ENCODE assay signal across 18 cellular contexts in the genomic region with DNA sequence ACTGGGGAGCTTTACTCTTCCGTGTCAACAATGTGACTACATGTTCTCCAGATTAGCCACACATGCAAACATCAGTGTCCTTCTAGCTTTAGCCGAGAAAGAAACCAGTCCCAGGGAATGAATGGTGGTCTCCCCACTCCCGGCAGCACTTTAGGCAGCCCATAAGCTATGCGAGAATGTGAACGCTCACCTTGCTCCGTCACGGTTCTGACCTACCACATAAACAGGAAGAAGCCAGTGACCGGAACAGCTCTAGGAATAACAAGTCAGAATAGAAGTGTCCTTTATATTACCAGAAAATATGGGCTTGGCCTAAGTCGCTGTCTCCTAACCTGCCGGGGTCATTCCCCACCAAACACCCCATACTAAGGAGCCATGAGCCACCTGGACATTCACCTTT.
"Had no signal": no experiment of that assay in that cellular context is flagged by ENCODE, and none has a peak within 500 bp of the region (broad histone marks: within the 10 kb centered on the region; RNA-seq: fewer than 3 reads in every experiment).

No MANE protein-coding gene starts in this region.

- ATAC-seq: activated CD4-positive, CD25-positive, alpha-beta regulatory T cell treated with anti-CD3 and anti-CD28 coated beads, Interleukin-2, amount 50 U/mL, for 24 hours; activated CD8-positive, alpha-beta T cell treated with anti-CD3 and anti-CD28 coated beads, Interleukin-2, amount 10 ng/mL, durations not matched to agents 7 days and 5 days; activated T-cell treated with anti-CD3 and anti-CD28 coated beads, Interleukin-2, amount 50 U/mL, for 4 hours; gastroesophageal sphincter; naive thymus-derived CD4-positive, alpha-beta T cell; stimulated activated naive CD8-positive, alpha-beta T cell treated with anti-CD3 and anti-CD28 coated beads, Interleukin-15, amount 100 ng/mL, for 72 hours had no signal

- H3K27ac ChIP-seq: gastroesophageal sphincter, heart left ventricle had no signal

- H3K9me3 ChIP-seq: gastroesophageal sphincter, heart left ventricle, mucosa of descending colon had no signal

- H3K36me3 ChIP-seq: heart left ventricle had no signal

- H3K27ac Mint-ChIP-seq: activated CD4-positive, alpha-beta T cell treated with anti-CD3 and anti-CD28 coated beads, Interleukin-2, amount 10 ng/mL, durations not matched to agents 7 days and 5 days; activated CD8-positive, alpha-beta T cell treated with anti-CD3 and anti-CD28 coated beads, Interleukin-2, amount 10 ng/mL, durations not matched to agents 7 days and 5 days; activated naive CD4-positive, alpha-beta T cell treated with anti-CD3 and anti-CD28 coated beads for 36 hours; brain; naive thymus-derived CD4-positive, alpha-beta T cell; stimulated activated naive CD8-positive, alpha-beta T cell treated with anti-CD3 and anti-CD28 coated beads, Interleukin-15, amount 100 ng/mL, for 72 hours; type B pancreatic cell had no signal

- H3K36me3 Mint-ChIP-seq: naive thymus-derived CD4-positive, alpha-beta T cell had no signal

- H3K4me1 ChIP-seq: gastroesophageal sphincter, heart left ventricle had no signal

- H3K9me3 Mint-ChIP-seq: activated CD4-positive, alpha-beta T cell treated with anti-CD3 and anti-CD28 coated beads, Interleukin-2, amount 10 ng/mL, durations not matched to agents 7 days and 5 days; activated naive CD4-positive, alpha-beta T cell treated with anti-CD3 and anti-CD28 coated beads for 36 hours; activated T-cell treated with anti-CD3 and anti-CD28 coated beads, Interleukin-2, amount 50 U/mL, for 4 hours; stimulated activated naive CD8-positive, alpha-beta T cell treated with anti-CD3 and anti-CD28 coated beads, Interleukin-15, amount 100 ng/mL, for 72 hours; type B pancreatic cell had no signal

- H3K27me3 ChIP-seq: gastroesophageal sphincter, heart left ventricle had no signal

- H3K27me3 Mint-ChIP-seq: brain, type B pancreatic cell had no signal

- H3K4me3 Mint-ChIP-seq: activated CD4-positive, alpha-beta T cell treated with anti-CD3 and anti-CD28 coated beads, Interleukin-2, amount 10 ng/mL, durations not matched to agents 7 days and 5 days; activated CD8-positive, alpha-beta T cell treated with anti-CD3 and anti-CD28 coated beads, Interleukin-2, amount 10 ng/mL, durations not matched to agents 7 days and 5 days; activated naive CD4-positive, alpha-beta T cell treated with anti-CD3 and anti-CD28 coated beads for 36 hours; activated T-cell treated with anti-CD3 and anti-CD28 coated beads, Interleukin-2, amount 50 U/mL, for 4 hours; brain; naive thymus-derived CD4-positive, alpha-beta T cell; stimulated activated naive CD8-positive, alpha-beta T cell treated with anti-CD3 and anti-CD28 coated beads, Interleukin-15, amount 100 ng/mL, for 72 hours; type B pancreatic cell had no signal

- H3K4me1 Mint-ChIP-seq: activated CD4-positive, alpha-beta T cell treated with anti-CD3 and anti-CD28 coated beads, Interleukin-2, amount 10 ng/mL, durations not matched to agents 7 days and 5 days; brain; naive thymus-derived CD4-positive, alpha-beta T cell; stimulated activated naive CD8-positive, alpha-beta T cell treated with anti-CD3 and anti-CD28 coated beads, Interleukin-15, amount 100 ng/mL, for 72 hours had no signal

- H3K4me3 ChIP-seq: gastroesophageal sphincter, heart left ventricle, mucosa of descending colon had no signal

- DNase-seq: activated CD4-positive, alpha-beta T cell treated with anti-CD3 and anti-CD28 coated beads, Interleukin-2, amount 10 ng/mL, durations not matched to agents 7 days and 5 days; activated CD8-positive, alpha-beta T cell treated with anti-CD3 and anti-CD28 coated beads, Interleukin-2, amount 10 ng/mL, durations not matched to agents 7 days and 5 days; activated naive CD4-positive, alpha-beta T cell treated with anti-CD3 and anti-CD28 coated beads for 36 hours; activated T-cell treated with anti-CD3 and anti-CD28 coated beads, Interleukin-2, amount 50 U/mL, for 4 hours; central memory CD4-positive, alpha-beta T cell; heart left ventricle; kidney glomerular epithelial cell; mesenchymal stem cell; naive thymus-derived CD4-positive, alpha-beta T cell; retina; stimulated activated CD4-positive, alpha-beta T cell treated with anti-CD3 and anti-CD28 coated beads, Interleukin-2, amount 100 ng/mL, for 48 hours; stimulated activated naive CD8-positive, alpha-beta T cell treated with anti-CD3 and anti-CD28 coated beads, Interleukin-15, amount 100 ng/mL, for 72 hours; T1000 had no signal
